In genomic region chr4:121950680-121951569, GRCh38 we compare ENCODE assay signal across 8 cellular contexts. TPM values are rescaled to one million over a fixed set of nuclear protein-coding genes. Genes with fewer than 3 reads are reported as not detected.
A peak's percentile ranks its signal among the peaks of the same experiment; 100 is the strongest.
DNase-seq lines count a peak whose midpoint lies in the region; ATAC-seq and TF ChIP-seq lines count a peak whose summit lies in the region.

No MANE protein-coding gene starts in this region.

- peak; percentile 34 for DNase-seq in activated CD4-positive, alpha-beta T cell treated with anti-CD3 and anti-CD28 coated beads for 48 hours
- peak; percentile 17 for DNase-seq in epidermal melanocyte (ENCODE audit: insufficient read length, low spot score)
- DNase-seq in myocyte (ENCODE audit: low read depth) = peak; percentile 14
- peak; percentile 68 for DNase-seq in type B pancreatic cell (ENCODE audit: extremely low spot score, unreplicated experiment)
- DNase-seq in islet precursor cell = no peak

- no peaks in the 10 kb centered on the region for H3K4me1 Mint-ChIP-seq in type B pancreatic cell (ENCODE audit: unreplicated experiment)

- peaks cover 0 to 17% (median 14%) of the 10 kb centered on the region in 10 experiments; a peak in 14 of 20 replicates for H3K4me1 ChIP-seq in BLaER1 treated with 17β-estradiol and CSF1 and Interleukin-3, amounts not matched to agents 10 nM and 100 nM

- peak overlapping the region in 3 of 11 experiments; percentile 4 to 38 (median 27); a peak in 2 of 22 replicates for H3K27ac ChIP-seq in BLaER1 treated with 17β-estradiol and CSF1 and Interleukin-3, amounts not matched to agents 10 nM and 100 nM

- peaks cover 0 to 18% (median 8%) of the 10 kb centered on the region in 11 experiments; a peak in 11 of 22 replicates for H4K20me1 ChIP-seq in BLaER1 treated with 17β-estradiol and CSF1 and Interleukin-3, amounts not matched to agents 10 nM and 100 nM

- peak overlapping the region; percentile 61 to 84 (median 70) for H3K4me3 ChIP-seq in BLaER1 treated with 17β-estradiol and CSF1 and Interleukin-3, amounts not matched to agents 10 nM and 100 nM

- peaks cover 76% of the 10 kb centered on the region for H3K27me3 Mint-ChIP-seq in type B pancreatic cell

- H3K36me3 ChIP-seq in BLaER1 treated with 17β-estradiol and CSF1 and Interleukin-3, amounts not matched to agents 10 nM and 100 nM = no peaks in the 10 kb centered on the region

- TF ChIP-seq CTCF in type B pancreatic cell (conservative IDR thresholded peaks at IDR 0.05) = no peak

- H3K27ac Mint-ChIP-seq in type B pancreatic cell = peak overlapping the region; percentile 20

- peak overlapping the region; percentile 87 for H3K4me3 Mint-ChIP-seq in type B pancreatic cell

- no peaks in the 10 kb centered on the region for H3K9me3 Mint-ChIP-seq in type B pancreatic cell

- ATAC-seq in GM19452 (IDR thresholded peaks at IDR 0.05; ENCODE audit: unreplicated experiment) = peak; percentile 24
- ATAC-seq in HG03457 (IDR thresholded peaks at IDR 0.05; ENCODE audit: unreplicated experiment) = peak; percentile 19

- H3K36me3 Mint-ChIP-seq in type B pancreatic cell = no peaks in the 10 kb centered on the region

- peaks cover 59 to 78% (median 70%) of the 10 kb centered on the region in 11 experiments for H3K27me3 ChIP-seq in BLaER1 treated with 17β-estradiol and CSF1 and Interleukin-3, amounts not matched to agents 10 nM and 100 nM

- peak overlapping the region; percentile 7 to 74 (median 63) for H3K9ac ChIP-seq in BLaER1 treated with 17β-estradiol and CSF1 and Interleukin-3, amounts not matched to agents 10 nM and 100 nM

- peak overlapping the region; percentile 93 to 100 (median 99) for H3K4me2 ChIP-seq in BLaER1 treated with 17β-estradiol and CSF1 and Interleukin-3, amounts not matched to agents 10 nM and 100 nM

- H3K9me3 ChIP-seq in BLaER1 treated with 17β-estradiol and CSF1 and Interleukin-3, amounts not matched to agents 10 nM and 100 nM (replicated peaks in 1 of 11) = 0 out of 22 replicates have a peak, but pooled peaks cover 0 to 3% (median 0%) of the 10 kb centered on the region in 11 experiments

RNA-seq across cellular contexts. Expression of gene TRPC3, which starts 0.9 kb away (rescaled TPM):
- 0.21 TPM in 1 of 2 replicates, not detected in the other for total RNA-seq in myocyte
- not detected for polyA plus RNA-seq in myocyte (2012)
- 0.45 and 1.0 TPM in 2 replicates for total RNA-seq in type B pancreatic cell (ENCODE audit: low replicate concordance)
